In genomic region chr14:27318769-27319280, GRCh38 we compare ENCODE assay signal across 22 cellular contexts.
"Had no signal": no experiment of that assay in that cellular context is flagged by ENCODE, and none has a peak within 500 bp of the region (broad histone marks: within the 10 kb centered on the region; RNA-seq: fewer than 3 reads in every experiment).

No MANE protein-coding gene starts in this region.

- H3K4me1 Mint-ChIP-seq: IgD-negative memory B cell had no signal

- H3K4me3 Mint-ChIP-seq: IgD-negative memory B cell had no signal

- DNase-seq: Kasumi-1, MM.1S, NCI-H1092 treated with DMSO at 0.1 percent for 48 hours, NCI-H1436, NCI-H187, NCI-H2029, NCI-H2081 treated with DMSO at 0.1 percent for 48 hours, NCI-H2171, NCI-H226, NCI-H446, NCI-H510A, NCI-H524 treated with DMSO at 0.1 percent for 48 hours, NCI-H69, NCI-H774, Right ventricle myocardium superior, RPMI8226, SIG-M5 had no signal

- H3K4me2 ChIP-seq: KMS-11 had no signal

- H3K27ac ChIP-seq: KMS-11, SJSA1, SK-N-MC had no signal

- H3K27me3 ChIP-seq: SJSA1 had no signal

- H3K36me3 ChIP-seq: SJSA1 had no signal

- H3K27ac Mint-ChIP-seq: IgD-negative memory B cell had no signal

- H3K4me1 ChIP-seq: SJSA1 had no signal

- H3K4me3 ChIP-seq: K562, SJSA1, SK-N-MC had no signal

- ATAC-seq: K562 had no signal

- H3K27me3 Mint-ChIP-seq: IgD-negative memory B cell had no signal

- H3K9me3 ChIP-seq: SJSA1 had no signal
